In the genomic region with DNA sequence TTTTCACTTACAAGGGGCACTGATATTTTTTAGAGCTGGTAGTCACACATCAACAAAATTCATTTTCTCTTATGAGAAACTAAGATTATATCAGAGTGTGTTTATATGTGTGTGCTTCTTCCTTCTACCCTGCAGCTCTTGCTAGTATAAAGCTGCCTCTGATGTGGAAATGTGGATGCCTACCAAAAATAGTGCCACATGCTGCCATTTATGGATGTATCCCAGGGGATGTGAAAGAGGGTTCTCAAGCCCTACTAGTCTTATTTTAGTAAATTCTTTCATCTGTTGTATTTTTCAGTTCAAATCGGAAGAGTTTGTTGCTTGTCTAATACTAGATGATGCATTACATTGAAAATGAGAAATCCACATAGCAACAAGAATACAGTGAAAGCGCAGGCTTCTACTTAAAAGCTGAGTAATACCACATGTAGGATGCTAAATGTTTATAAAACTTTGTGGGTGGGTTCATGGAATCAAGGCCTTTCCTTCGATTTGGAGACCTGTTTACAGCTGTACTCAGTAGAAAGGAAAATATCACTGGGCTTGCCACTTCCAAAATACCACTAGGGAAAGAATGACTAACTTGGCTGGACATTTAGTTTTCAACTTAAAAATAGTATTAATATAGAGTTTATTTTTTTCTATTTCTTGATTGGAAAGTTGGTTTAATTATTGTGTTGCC, we compare ENCODE assay signal across 24 cellular contexts.
DNase-seq lines count a peak whose midpoint lies in the region; ATAC-seq and TF ChIP-seq lines count a peak whose summit lies in the region.
"Had no signal": no experiment of that assay in that cellular context is flagged by ENCODE, and none has a peak within 500 bp of the region (broad histone marks: within the 10 kb centered on the region; RNA-seq: fewer than 3 reads in every experiment).

No MANE protein-coding gene starts in this region.

- peaks cover 7% of the 10 kb centered on the region for H3K4me1 ChIP-seq in BLaER1
- H3K4me1 ChIP-seq in ascending aorta = peaks cover 3 to 21% of the 10 kb centered on the region in 2 donors
- H3K4me1 ChIP-seq in gastroesophageal sphincter = peaks cover 0 to 3% (median 0%) of the 10 kb centered on the region in 3 donors
- H3K4me1 ChIP-seq in thyroid gland = no peaks in the 10 kb centered on the region
- H3K4me1 ChIP-seq: A549, SJCRH30 had no signal

- no peak for TF ChIP-seq EP300 in gastroesophageal sphincter (IDR thresholded peaks at IDR 0.05)

- H4K20me1 ChIP-seq in BLaER1 = no peaks in the 10 kb centered on the region

- H3K27me3 ChIP-seq in BLaER1 = no peaks in the 10 kb centered on the region
- no peaks in the 10 kb centered on the region for H3K27me3 ChIP-seq in ascending aorta
- H3K27me3 ChIP-seq in gastroesophageal sphincter = no peaks in the 10 kb centered on the region
- H3K27me3 ChIP-seq in thyroid gland = no peaks in the 10 kb centered on the region
- H3K27me3 ChIP-seq: SJCRH30 had no signal

- H3K27ac ChIP-seq in BLaER1 (no peak overlapping the region), ascending aorta (peak overlapping the region; percentile 61 to 72), gastroesophageal sphincter (peak overlapping the region in 1 of 4 donors; percentile 10), thyroid gland (peak overlapping the region in 2 of 3 donors; percentile 39 to 41)
- H3K27ac ChIP-seq: A549, GM23248, SJCRH30 had no signal

- DNase-seq in ascending aorta (ENCODE audit: low spot score in 2 of 2) (peak in 1 of 2 donors; percentile 65), thyroid gland (no peak), G401 (ENCODE audit: low spot score) (no peak), T-helper 1 cell (no peak)
- DNase-seq: AML-193; CD8-positive, alpha-beta memory T cell; DMS 273 treated with DMSO at 0.1 percent for 48 hours; DMS79 treated with DMSO at 0.1 percent for 48 hours; GM23248; H9; Kasumi-1; NCI-H1092 treated with DMSO at 0.1 percent for 48 hours; NCI-H1436; NCI-H187 treated with DMSO at 0.1 percent for 48 hours; NCI-H446; NCI-H524 treated with DMSO at 0.1 percent for 48 hours; NCI-H774; SJCRH30 had no signal

- H3K36me3 ChIP-seq in BLaER1 = no peaks in the 10 kb centered on the region
- no peaks in the 10 kb centered on the region for H3K36me3 ChIP-seq in ascending aorta
- no peaks in the 10 kb centered on the region for H3K36me3 ChIP-seq in gastroesophageal sphincter
- H3K36me3 ChIP-seq in thyroid gland = no peaks in the 10 kb centered on the region
- H3K36me3 ChIP-seq: SJCRH30 had no signal

- 13 to 19% methylated on average over 3 of the region's 3 CpGs for WGBS in gastroesophageal sphincter (ENCODE audit: low coverage in 1 of 2), 2 donors
- WGBS in thyroid gland, 2 donors = 69 to 72% methylated on average over 3 of the region's 3 CpGs

- TF ChIP-seq POLR2A in gastroesophageal sphincter (IDR thresholded peaks at IDR 0.05) = no peak
- no peak for TF ChIP-seq POLR2A in thyroid gland (IDR thresholded peaks at IDR 0.05)

- no peak for TF ChIP-seq CTCF in ascending aorta (IDR thresholded peaks at IDR 0.05)
- no peak for TF ChIP-seq CTCF in gastroesophageal sphincter (IDR thresholded peaks at IDR 0.05)
- TF ChIP-seq CTCF in thyroid gland (IDR thresholded peaks at IDR 0.05) = no peak

- peak overlapping the region; percentile 23 for H3K4me2 ChIP-seq in BLaER1
- H3K4me2 ChIP-seq: A549 had no signal

- H3K4me3 ChIP-seq in BLaER1 = no peak overlapping the region
- H3K4me3 ChIP-seq in ascending aorta = no peak overlapping the region
- no peak overlapping the region for H3K4me3 ChIP-seq in gastroesophageal sphincter
- H3K4me3 ChIP-seq in thyroid gland (replicated peaks in 1 of 3) = no peak overlapping the region
- H3K4me3 ChIP-seq: A549, GM23248, K562, SJCRH30 had no signal

- ATAC-seq in gastroesophageal sphincter (peak; percentile 22), esophagus mucosa (no peak)
- ATAC-seq: A549, K562, SK-N-SH treated with all-trans-retinoic acid at 6 μM for 48 hours had no signal

- in situ Hi-C loops in G401 (cut with HindIII; ENCODE audit: low sequenced_read_pairs) = no loop called here

- no peak overlapping the region for H3K9ac ChIP-seq in BLaER1
- H3K9ac ChIP-seq: GM23248 had no signal

- intact Hi-C loops in ascending aorta (cut with DNase I) (no loop called here), thyroid gland (cut with DNase I) (no loop called here)

- H3K9me3 ChIP-seq in BLaER1 = no peaks in the 10 kb centered on the region
- no peaks in the 10 kb centered on the region for H3K9me3 ChIP-seq in ascending aorta
- H3K9me3 ChIP-seq in gastroesophageal sphincter = no peaks in the 10 kb centered on the region
- H3K9me3 ChIP-seq in thyroid gland = no peaks in the 10 kb centered on the region
- H3K9me3 ChIP-seq: A549, SJCRH30 had no signal
